ENCODE assay signal across 16 cellular contexts in the genomic region with DNA sequence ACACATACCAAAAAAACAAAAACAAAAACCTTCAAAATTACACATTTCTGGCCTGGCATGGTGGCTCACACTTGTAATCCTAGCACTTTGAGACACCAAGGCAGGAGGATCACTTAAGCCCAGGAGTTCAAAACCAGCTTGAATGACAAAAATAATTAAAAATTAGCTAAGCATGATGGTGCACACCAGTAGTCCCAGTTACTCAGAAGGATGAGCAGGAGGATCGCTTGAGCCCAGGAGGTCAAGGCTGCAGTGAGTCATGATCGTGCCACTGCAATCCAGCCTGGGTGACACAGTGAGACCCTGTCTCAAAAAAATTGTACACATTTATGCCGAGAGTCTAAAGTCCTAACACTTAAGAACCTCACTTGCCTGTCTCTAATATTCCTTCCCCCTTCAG. TPM values are rescaled to one million over a fixed set of nuclear protein-coding genes. Genes with fewer than 3 reads are reported as not detected.
DNase-seq lines count a peak whose midpoint lies in the region; ATAC-seq and TF ChIP-seq lines count a peak whose summit lies in the region.
"Had no signal": no experiment of that assay in that cellular context is flagged by ENCODE, and none has a peak within 500 bp of the region (broad histone marks: within the 10 kb centered on the region; RNA-seq: fewer than 3 reads in every experiment).

No MANE protein-coding gene starts in this region.

- H3K36me3 Mint-ChIP-seq in activated CD4-positive, alpha-beta T cell treated with anti-CD3 and anti-CD28 coated beads, Interleukin-2, amount 10 ng/mL, durations not matched to agents 24 days and 14 days (ENCODE audit: low read depth), result peaks cover 21% of the 10 kb centered on the region

- in situ Hi-C loops in GM13976 (cut with MboI; ENCODE audit: low sequenced_read_pairs, unreplicated experiment), result no loop called here

- TF ChIP-seq CTCF in GM13976 (IDR thresholded peaks at IDR 0.05; ENCODE audit: borderline replicate concordance, control extremely low read depth, extremely low read depth, insufficient read depth, missing control alignments), result no peak

- intact Hi-C loops in activated CD4-positive, alpha-beta T cell treated with anti-CD3 and anti-CD28 coated beads, Interleukin-2, amount 10 ng/mL, durations not matched to agents 24 days and 14 days (cut with micrococcal nuclease), result no loop called here

- no peak overlapping the region for H3K4me3 Mint-ChIP-seq in activated CD4-positive, alpha-beta T cell treated with anti-CD3 and anti-CD28 coated beads, Interleukin-2, amount 10 ng/mL, durations not matched to agents 24 days and 14 days
- H3K4me3 Mint-ChIP-seq: CD4-positive, CD25-positive, alpha-beta regulatory T cell; H9 had no signal

- ATAC-seq in GM21723 (IDR thresholded peaks at IDR 0.05; ENCODE audit: unreplicated experiment), result no peak
- ATAC-seq: K562 had no signal

- H3K4me1 Mint-ChIP-seq in activated CD4-positive, alpha-beta T cell treated with anti-CD3 and anti-CD28 coated beads, Interleukin-2, amount 10 ng/mL, durations not matched to agents 24 days and 14 days, result peaks cover 47% of the 10 kb centered on the region

- no peaks in the 10 kb centered on the region for H3K27me3 Mint-ChIP-seq in activated CD4-positive, alpha-beta T cell treated with anti-CD3 and anti-CD28 coated beads, Interleukin-2, amount 10 ng/mL, durations not matched to agents 24 days and 14 days
- H3K27me3 Mint-ChIP-seq: CD4-positive, CD25-positive, alpha-beta regulatory T cell had no signal

- no peak overlapping the region for H3K27ac Mint-ChIP-seq in activated CD4-positive, alpha-beta T cell treated with anti-CD3 and anti-CD28 coated beads, Interleukin-2, amount 10 ng/mL, durations not matched to agents 24 days and 14 days
- H3K27ac Mint-ChIP-seq: H9 had no signal

- peak; percentile 27 for DNase-seq in activated CD4-positive, alpha-beta T cell treated with anti-CD3 and anti-CD28 coated beads, Interleukin-2, amount 10 ng/mL, durations not matched to agents 24 days and 14 days
- no peak for DNase-seq in activated CD4-positive, alpha-beta T cell treated with anti-CD3 and anti-CD28 coated beads, Interleukin-2, amount 50 U/mL, for 4 hours
- DNase-seq in HK-2 (ENCODE audit: unreplicated experiment), result peak; percentile 43
- peak; percentile 55 for DNase-seq in glomerular visceral epithelial cell (ENCODE audit: extremely low spot score)
- no peak for DNase-seq in GM13976 (ENCODE audit: low spot score)
- no peak for DNase-seq in OCI-M2 (lab: John Stamatoyannopoulos, UW; ENCODE audit: unreplicated experiment)
- DNase-seq: AML-193; CD4-positive, CD25-positive, alpha-beta regulatory T cell; DMS153; DMS79 treated with DMSO at 0.1 percent for 48 hours; GDM1; GOT3; H9; Kasumi-1 had no signal

- H3K9me3 Mint-ChIP-seq in activated CD4-positive, alpha-beta T cell treated with anti-CD3 and anti-CD28 coated beads, Interleukin-2, amount 10 ng/mL, durations not matched to agents 24 days and 14 days, result no peaks in the 10 kb centered on the region
- H3K9me3 Mint-ChIP-seq: H9 had no signal

RNA-seq across cellular contexts. Expression of a gene that starts 18.3 kb away (rescaled TPM):
- 80.4 and 81.2 TPM in 2 replicates for total RNA-seq in activated CD4-positive, alpha-beta T cell treated with anti-CD3 and anti-CD28 coated beads, Interleukin-2, amount 10 ng/mL, durations not matched to agents 24 days and 14 days

Comparison
In these comparisons a context has a peak if more than half of its experiments do, and no peak if none do; other contexts are left out.
1. DNase-seq: peak in activated CD4-positive, alpha-beta T cell treated with anti-CD3 and anti-CD28 coated beads, Interleukin-2, amount 10 ng/mL, durations not matched to agents 24 days and 14 days (single experiment), HK-2 (single experiment) and glomerular visceral epithelial cell (single experiment); none in activated CD4-positive, alpha-beta T cell treated with anti-CD3 and anti-CD28 coated beads, Interleukin-2, amount 50 U/mL, for 4 hours (0 of 2), GM13976 (single experiment) and OCI-M2 (single experiment).